Comparison of ENCODE assay signal across 8 cellular contexts in genomic region chr2:8312861-8313768, GRCh38.
DNase-seq lines count a peak whose midpoint lies in the region; ATAC-seq and TF ChIP-seq lines count a peak whose summit lies in the region.

No MANE protein-coding gene starts in this region.

- no peaks in the 10 kb centered on the region for H3K27me3 ChIP-seq in BLaER1
- H3K27me3 ChIP-seq in PC-3 (ENCODE audit: low read length), result no peaks in the 10 kb centered on the region

- H3F3A ChIP-seq in PC-3 (ENCODE audit: low read length, unreplicated experiment), result no peaks in the 10 kb centered on the region

- H3K9ac ChIP-seq in BLaER1 (no peak overlapping the region), PC-3 (ENCODE audit: low read length) (no peak overlapping the region)

- ATAC-seq in HG03103 (IDR thresholded peaks at IDR 0.05; ENCODE audit: low read depth, unreplicated experiment), result peak; percentile 88
- ATAC-seq in PC-3, result peak; percentile 84

- no peak overlapping the region for H3K27ac ChIP-seq in BLaER1
- 0 out of 2 replicates have a peak overlapping the region, but pooled peaks have one; percentile 0 for H3K27ac ChIP-seq in PC-3 (ENCODE audit: low read length)

- DNase-seq in GM19238 (ENCODE audit: insufficient read length, low spot score) (peak; percentile 57), PC-3 (peak; percentile 74), iPS-NIHi7 (ENCODE audit: extremely low spot score) (peak; percentile 31), NCI-H1105 treated with DMSO at 0.1 percent for 48 hours (lab: John Stamatoyannopoulos, UW) (no peak), NCI-H2029 (lab: John Stamatoyannopoulos, UW) (no peak)
- no peak for DNase-seq in activated effector memory CD4-positive, alpha-beta T cell treated with anti-CD3 and anti-CD28 coated beads, Interleukin-2, amount 50 U/mL, for 16 hours

- intact Hi-C loops in PC-3 (cut with micrococcal nuclease), result loop anchor here (2.0 to 5.0 kb wide), 2 partner anchors 74 to 366 kb away; no protein-coding TSS in a partner anchor

- no peak overlapping the region for H3K4me3 ChIP-seq in BLaER1
- H3K4me3 ChIP-seq in PC-3 (ENCODE audit: low read length), result no peak overlapping the region

- no peak overlapping the region for H2AFZ ChIP-seq in PC-3 (ENCODE audit: low read length)

- CTCF ChIA-PET in PC-3 (lab: Charles Lee), result no interaction called here

- no peaks in the 10 kb centered on the region for H3K9me2 ChIP-seq in PC-3 (replicated peaks; ENCODE audit: low read length)

- POLR2A ChIA-PET in PC-3 (lab: Charles Lee; ENCODE audit: unreplicated experiment), result interaction anchor here (0.7 kb wide), 1 partner anchor 132 kb away, joined by 6 read pairs; no protein-coding TSS in a partner anchor

- no peaks in the 10 kb centered on the region for H3K36me3 ChIP-seq in BLaER1
- H3K36me3 ChIP-seq in PC-3 (ENCODE audit: low read depth, low read length), result no peaks in the 10 kb centered on the region

- H3K79me2 ChIP-seq in PC-3 (ENCODE audit: low read length), result no peaks in the 10 kb centered on the region

- TF ChIP-seq CTCF in PC-3 (conservative IDR thresholded peaks at IDR 0.05; ENCODE audit: low read depth, low read length), result no peak

- BruUV-seq in PC-3 (replicated peaks; lab: Mats Ljungman, UMichigan), result no TSS peak

- H3K4me1 ChIP-seq in BLaER1 (peaks cover 62% of the 10 kb centered on the region), PC-3 (ENCODE audit: insufficient read depth, low read length) (peaks cover 24% of the 10 kb centered on the region)

- H3K9me3 ChIP-seq in BLaER1, result no peaks in the 10 kb centered on the region
- no peaks in the 10 kb centered on the region for H3K9me3 ChIP-seq in PC-3 (ENCODE audit: low read length)

- H3K4me2 ChIP-seq in BLaER1 (peak overlapping the region; percentile 75), PC-3 (ENCODE audit: low read length) (peak overlapping the region; percentile 57)

- H4K20me1 ChIP-seq in BLaER1, result no peaks in the 10 kb centered on the region
- no peaks in the 10 kb centered on the region for H4K20me1 ChIP-seq in PC-3 (ENCODE audit: low read length)

Comparison
In these comparisons a context has a peak if more than half of its experiments do, and no peak if none do; other contexts are left out.
1. DNase-seq: peak in GM19238 (single experiment), PC-3 (single experiment) and iPS-NIHi7 (single experiment); none in activated effector memory CD4-positive, alpha-beta T cell treated with anti-CD3 and anti-CD28 coated beads, Interleukin-2, amount 50 U/mL, for 16 hours (single experiment), NCI-H1105 treated with DMSO at 0.1 percent for 48 hours (single experiment) and NCI-H2029 (single experiment).